In the genomic region with DNA sequence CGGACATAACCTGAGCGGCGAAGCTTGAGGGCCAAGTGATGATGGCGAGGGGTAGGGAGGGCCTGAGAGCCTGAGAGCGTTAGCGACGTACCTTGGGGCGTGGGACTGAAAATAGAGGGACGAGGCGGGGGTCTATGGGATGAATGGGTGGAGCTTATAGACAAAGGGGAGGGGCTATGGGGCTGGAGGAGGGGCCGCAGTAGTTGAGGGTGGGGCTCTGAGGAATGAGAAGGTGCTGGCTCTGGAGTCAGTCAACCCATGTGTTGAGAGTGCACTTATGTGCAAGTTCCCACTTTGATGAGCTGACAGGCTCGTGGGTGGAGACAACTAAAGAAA, we compare ENCODE assay signal across 8 cellular contexts. TPM values are rescaled to one million over a fixed set of nuclear protein-coding genes. Genes with fewer than 3 reads are reported as not detected.
DNase-seq lines count a peak whose midpoint lies in the region; ATAC-seq and TF ChIP-seq lines count a peak whose summit lies in the region.

No MANE protein-coding gene starts in this region.

- H3K36me3 ChIP-seq in OCI-LY1 (ENCODE audit: insufficient read depth, low read length) (peaks cover 10% of the 10 kb centered on the region; the same call in 1 of the 2 replicates), heart left ventricle (peaks cover 0 to 18% (median 7%) of the 10 kb centered on the region in 9 donors)

- no peak for TF ChIP-seq CTCF in OCI-LY1 (IDR thresholded peaks at IDR 0.05; ENCODE audit: low read length)
- TF ChIP-seq CTCF in heart left ventricle (IDR thresholded peaks at IDR 0.05): no peak
- no peak for TF ChIP-seq CTCF in retinal pigment epithelial cell (conservative IDR thresholded peaks at IDR 0.05; ENCODE audit: low read depth, low read length)

- peak overlapping the region; percentile 88 for H3K4me2 ChIP-seq in OCI-LY1 (ENCODE audit: low read length)

- H3K79me2 ChIP-seq in OCI-LY1 (ENCODE audit: insufficient read depth, low read length): no peaks in the 10 kb centered on the region

- H3K4me3 ChIP-seq in OCI-LY1 (ENCODE audit: low read depth, low read length, poor library complexity, severe bottlenecking): peak overlapping the region; percentile 68
- H3K4me3 ChIP-seq in heart left ventricle: peak overlapping the region; percentile 53 to 91 (median 74)
- peak overlapping the region; percentile 64 for H3K4me3 ChIP-seq in retinal pigment epithelial cell (ENCODE audit: low read length)

- H3K9me2 ChIP-seq in OCI-LY1 (ENCODE audit: low read depth, low read length): no peaks in the 10 kb centered on the region

- H2AFZ ChIP-seq in OCI-LY1 (ENCODE audit: low read length): no peak overlapping the region

- H4K20me1 ChIP-seq in OCI-LY1 (ENCODE audit: insufficient read depth, low read length): no peaks in the 10 kb centered on the region

- ATAC-seq in HG02852 (IDR thresholded peaks at IDR 0.05; ENCODE audit: unreplicated experiment) (peak; percentile 27), heart left ventricle (peak; percentile 45 to 62 (median 55))

- H3F3A ChIP-seq in OCI-LY1 (ENCODE audit: insufficient read depth, low read length): no peaks in the 10 kb centered on the region

- H3K4me1 ChIP-seq in OCI-LY1 (ENCODE audit: insufficient read depth, low read length, severe bottlenecking) (peaks cover 17% of the 10 kb centered on the region), heart left ventricle (peaks cover 0 to 16% (median 3%) of the 10 kb centered on the region in 12 donors)

- 1 to 66% (median 27%) methylated on average over 12 of the region's 12 CpGs for WGBS in heart left ventricle, 4 donors

- peak overlapping the region; percentile 65 for H3K9ac ChIP-seq in OCI-LY1 (ENCODE audit: low read length)

- H3K9me3 ChIP-seq in OCI-LY1 (ENCODE audit: low read length): no peaks in the 10 kb centered on the region
- H3K9me3 ChIP-seq in heart left ventricle: no peaks in the 10 kb centered on the region

- H3K27ac ChIP-seq in OCI-LY1 (ENCODE audit: low read depth, low read length, poor library complexity, severe bottlenecking) (peak overlapping the region; percentile 64), heart left ventricle (peak overlapping the region; percentile 73 to 95 (median 90))

- DNase-seq in NCI-H82 (lab: John Stamatoyannopoulos, UW) (peak; percentile 87), NCI-H82 treated with DMSO at 0.1 percent for 48 hours (lab: John Stamatoyannopoulos, UW; ENCODE audit: unreplicated experiment) (no peak), heart left ventricle (peak in 2 of 5 donors; percentile 17 to 40), retinal pigment epithelial cell (ENCODE audit: low read depth) (no peak), inferior parietal cortex (ENCODE audit: extremely low spot score) (no peak)
- peak; percentile 56 for DNase-seq in activated naive CD4-positive, alpha-beta T cell treated with anti-CD3 and anti-CD28 coated beads, Interleukin-2, amount 50 U/mL, for 16 hours

- H3K27me3 ChIP-seq in OCI-LY1 (ENCODE audit: insufficient read depth, low read length): no peaks in the 10 kb centered on the region
- H3K27me3 ChIP-seq in heart left ventricle: peaks cover 0 to 6% (median 0%) of the 10 kb centered on the region in 9 donors

- intact Hi-C loops in heart left ventricle (cut with DNase I): no loop called here

- TF ChIP-seq POLR2A in heart left ventricle (IDR thresholded peaks at IDR 0.05): no peak

RNA-seq across cellular contexts. Expression of a gene that starts 0.5 kb away (rescaled TPM):
- 10 to 100 TPM; 13.4 to 21.6 (median 16.8) TPM for total RNA-seq in heart left ventricle
- 10 to 100 TPM in 1 of 2 donors, 1 to 10 TPM in 1; 5.2 to 23.7 TPM for polyA plus RNA-seq in heart left ventricle

RNA-seq across cellular contexts. Expression of a gene that starts 18.4 kb away (rescaled TPM):
- 10 to 100 TPM; 37.1 to 72.5 (median 55.3) TPM for total RNA-seq in heart left ventricle
- polyA plus RNA-seq in heart left ventricle: 100 to 1,000 TPM in 1 of 2 donors, 10 to 100 TPM in 1; 93.8 to 118 TPM

RNA-seq across cellular contexts. Expression of a gene that starts 31.2 kb away (rescaled TPM):
- 10 to 100 TPM in 8 of 9 donors, 1 to 10 TPM in 1; 9.6 to 35.7 (median 17.3) TPM for total RNA-seq in heart left ventricle
- 10 to 100 TPM; 10.5 to 37.3 TPM for polyA plus RNA-seq in heart left ventricle

RNA-seq across cellular contexts. Expression of a gene that starts 34.3 kb away (rescaled TPM):
- total RNA-seq in heart left ventricle: 100 to 1,000 TPM in 5 of 9 donors, 10 to 100 TPM in 4; 34.5 to 172 (median 111) TPM
- 100 to 1,000 TPM in 1 of 2 donors, 10 to 100 TPM in 1; 56.5 to 187 TPM for polyA plus RNA-seq in heart left ventricle

RNA-seq across cellular contexts. Expression of a gene that starts 57.3 kb away (rescaled TPM):
- 100 to 1,000 TPM; 123 to 235 (median 150) TPM for total RNA-seq in heart left ventricle
- 100 to 1,000 TPM; 209 to 281 TPM for polyA plus RNA-seq in heart left ventricle

Comparison
In these comparisons a context has a peak if more than half of its experiments do, and no peak if none do; other contexts are left out.
1. DNase-seq: peak in NCI-H82 (single experiment) and activated naive CD4-positive, alpha-beta T cell treated with anti-CD3 and anti-CD28 coated beads, Interleukin-2, amount 50 U/mL, for 16 hours (single experiment); none in NCI-H82 treated with DMSO at 0.1 percent for 48 hours (single experiment), retinal pigment epithelial cell (single experiment) and inferior parietal cortex (single experiment).
2. Peak in every context shown above with its lines, with median percentiles within 50 percentile points of each other: H3K4me3 ChIP-seq.